ENCODE assay signal across 2 cellular contexts in the genomic region with DNA sequence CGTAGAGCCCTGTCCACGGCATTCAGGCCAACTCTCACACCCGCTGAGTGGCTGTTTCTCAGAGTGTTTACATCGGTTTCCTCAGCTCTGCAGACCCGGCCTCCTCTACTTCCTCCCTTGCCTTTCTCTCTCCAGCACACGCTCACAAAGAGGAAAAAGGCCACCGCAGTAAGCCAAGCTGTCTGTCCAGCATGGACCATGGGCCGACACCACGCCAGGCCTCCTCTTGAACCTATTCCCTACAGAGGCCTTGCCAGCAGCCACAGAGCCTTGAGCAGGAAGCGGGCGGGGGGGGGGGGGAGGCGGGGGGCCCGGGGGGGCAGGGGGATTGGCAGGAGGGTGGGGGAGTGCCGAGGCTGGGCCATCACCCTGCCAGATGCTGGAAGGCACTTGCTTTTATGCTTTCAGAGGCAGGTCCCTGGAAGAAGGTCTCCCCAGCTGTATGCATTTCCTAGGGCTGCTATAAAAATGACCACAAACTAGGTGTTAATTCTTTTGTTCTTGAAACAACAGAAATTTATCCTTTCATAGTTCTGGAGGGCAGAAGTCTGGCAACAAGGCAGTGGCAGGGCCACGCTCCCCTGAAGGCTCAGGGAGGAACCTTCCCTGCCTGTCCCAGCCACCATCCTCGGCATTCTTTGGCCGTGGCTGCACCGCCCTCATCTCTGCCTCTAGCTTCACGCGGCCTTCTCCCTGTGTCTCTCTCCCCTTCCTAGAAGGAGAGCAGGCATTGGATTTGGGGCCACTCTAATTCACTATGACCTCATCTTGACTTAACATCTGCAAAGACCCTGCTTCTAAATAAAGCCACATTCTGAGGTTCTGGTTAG.
TF ChIP-seq lines count a peak whose summit lies in the region.

No MANE protein-coding gene starts in this region.

TF ChIP-seq in IMR-90, 13 proteins besides CTCF, POLR2A, EP300 and RAD21 (continued from another document):
- TF ChIP-seq RCOR1 (IDR thresholded peaks at IDR 0.05; ENCODE audit: insufficient replicate concordance, low read length) (no peak), CEBPB (IDR thresholded peaks at IDR 0.05; ENCODE audit: low read depth, low read length) (no peak)
TF ChIP-seq in IMR-90: peak in this region for 0.

TF ChIP-seq in SK-N-SH treated with all-trans-retinoic acid at 6 μM for 48 hours, 23 proteins besides CTCF, POLR2A, EP300 and RAD21 (continued from another document):
- TF ChIP-seq, protein P1, sequence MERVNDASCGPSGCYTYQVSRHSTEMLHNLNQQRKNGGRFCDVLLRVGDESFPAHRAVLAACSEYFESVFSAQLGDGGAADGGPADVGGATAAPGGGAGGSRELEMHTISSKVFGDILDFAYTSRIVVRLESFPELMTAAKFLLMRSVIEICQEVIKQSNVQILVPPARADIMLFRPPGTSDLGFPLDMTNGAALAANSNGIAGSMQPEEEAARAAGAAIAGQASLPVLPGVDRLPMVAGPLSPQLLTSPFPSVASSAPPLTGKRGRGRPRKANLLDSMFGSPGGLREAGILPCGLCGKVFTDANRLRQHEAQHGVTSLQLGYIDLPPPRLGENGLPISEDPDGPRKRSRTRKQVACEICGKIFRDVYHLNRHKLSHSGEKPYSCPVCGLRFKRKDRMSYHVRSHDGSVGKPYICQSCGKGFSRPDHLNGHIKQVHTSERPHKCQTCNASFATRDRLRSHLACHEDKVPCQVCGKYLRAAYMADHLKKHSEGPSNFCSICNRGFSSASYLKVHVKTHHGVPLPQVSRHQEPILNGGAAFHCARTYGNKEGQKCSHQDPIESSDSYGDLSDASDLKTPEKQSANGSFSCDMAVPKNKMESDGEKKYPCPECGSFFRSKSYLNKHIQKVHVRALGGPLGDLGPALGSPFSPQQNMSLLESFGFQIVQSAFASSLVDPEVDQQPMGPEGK (CRISPR knock-in tag; IDR thresholded peaks at IDR 0.05; ENCODE audit: borderline replicate concordance) = no peak
- no peak for TF ChIP-seq ESRRG (CRISPR knock-in tag; IDR thresholded peaks at IDR 0.05)
- no peak for TF ChIP-seq ZNF565 (CRISPR knock-in tag; conservative IDR thresholded peaks at IDR 0.05; ENCODE audit: low read depth)
- TF ChIP-seq, protein P2, sequence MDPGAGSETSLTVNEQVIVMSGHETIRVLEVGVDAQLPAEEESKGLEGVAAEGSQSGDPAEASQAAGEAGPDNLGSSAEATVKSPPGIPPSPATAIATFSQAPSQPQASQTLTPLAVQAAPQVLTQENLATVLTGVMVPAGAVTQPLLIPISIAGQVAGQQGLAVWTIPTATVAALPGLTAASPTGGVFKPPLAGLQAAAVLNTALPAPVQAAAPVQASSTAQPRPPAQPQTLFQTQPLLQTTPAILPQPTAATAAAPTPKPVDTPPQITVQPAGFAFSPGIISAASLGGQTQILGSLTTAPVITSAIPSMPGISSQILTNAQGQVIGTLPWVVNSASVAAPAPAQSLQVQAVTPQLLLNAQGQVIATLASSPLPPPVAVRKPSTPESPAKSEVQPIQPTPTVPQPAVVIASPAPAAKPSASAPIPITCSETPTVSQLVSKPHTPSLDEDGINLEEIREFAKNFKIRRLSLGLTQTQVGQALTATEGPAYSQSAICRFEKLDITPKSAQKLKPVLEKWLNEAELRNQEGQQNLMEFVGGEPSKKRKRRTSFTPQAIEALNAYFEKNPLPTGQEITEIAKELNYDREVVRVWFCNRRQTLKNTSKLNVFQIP (CRISPR knock-in tag; IDR thresholded peaks at IDR 0.05; ENCODE audit: borderline replicate concordance, low read depth) = no peak
- no peak for TF ChIP-seq SNAI2 (CRISPR knock-in tag; IDR thresholded peaks at IDR 0.05)
- no peak for TF ChIP-seq CSDC2 (CRISPR knock-in tag; IDR thresholded peaks at IDR 0.05)
